Comparison of ENCODE assay signal across 10 cellular contexts in the genomic region with DNA sequence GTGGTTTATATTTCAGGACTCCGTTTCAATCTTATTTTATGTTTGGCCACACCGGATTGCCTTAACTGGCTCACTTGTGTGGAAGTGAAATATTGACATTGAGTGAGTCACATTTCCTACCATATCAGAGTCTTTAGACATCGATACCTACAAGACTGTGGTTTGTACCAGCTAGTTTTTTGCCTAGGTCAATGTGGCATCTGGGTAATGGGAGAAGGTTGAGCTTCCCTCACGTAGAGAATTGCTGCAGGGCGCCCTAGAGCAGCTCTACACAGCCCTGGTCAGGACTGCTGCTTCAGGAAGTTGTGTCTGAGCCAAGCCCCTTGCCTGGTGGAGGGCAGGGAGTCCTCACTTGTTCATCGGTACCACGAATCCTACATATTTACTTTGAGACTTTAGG. TPM values are rescaled to one million over a fixed set of nuclear protein-coding genes. Genes with fewer than 3 reads are reported as not detected.
A peak's percentile ranks its signal among the peaks of the same experiment; 100 is the strongest.
DNase-seq lines count a peak whose midpoint lies in the region; ATAC-seq and TF ChIP-seq lines count a peak whose summit lies in the region.
"Had no signal": no experiment of that assay in that cellular context is flagged by ENCODE, and none has a peak within 500 bp of the region (broad histone marks: within the 10 kb centered on the region; RNA-seq: fewer than 3 reads in every experiment).

No MANE protein-coding gene starts in this region.

- no peaks in the 10 kb centered on the region for H3K79me2 ChIP-seq in mammary epithelial cell (ENCODE audit: insufficient read depth, low read length)

- H3K4me1 ChIP-seq in breast epithelium (no peaks in the 10 kb centered on the region), mammary epithelial cell (ENCODE audit: insufficient read depth, low read length) (peaks cover 11% of the 10 kb centered on the region), iPS-20b (ENCODE audit: insufficient read depth, low read length) (peaks cover 17% of the 10 kb centered on the region; the same call in 1 of the 2 replicates), upper lobe of left lung (peaks cover 3 to 18% (median 15%) of the 10 kb centered on the region in 4 donors)

- H3K27me3 Mint-ChIP-seq in activated CD4-positive, alpha-beta memory T cell treated with anti-CD3 and anti-CD28 coated beads, Interleukin-2, amount 10 ng/mL, durations not matched to agents 7 days and 5 days = no peaks in the 10 kb centered on the region

- 79% methylated on average over 7 of the region's 7 CpGs for WGBS in mammary epithelial cell (ENCODE audit: low coverage, missing lambda C conversion rate)
- WGBS in upper lobe of left lung, 2 donors = 37 to 46% methylated on average over 5 to 7 of the region's 7 CpGs

- no peak overlapping the region for H3K9ac ChIP-seq in mammary epithelial cell (ENCODE audit: insufficient read depth, low read length)
- peak overlapping the region; percentile 72; the same call in 1 of the 2 replicates for H3K9ac ChIP-seq in iPS-20b (ENCODE audit: low read depth, low read length)

- H3K4me2 ChIP-seq in mammary epithelial cell (ENCODE audit: insufficient read depth, low read depth, low read length) = no peak overlapping the region

- peak overlapping the region; percentile 98 for H3K4me3 Mint-ChIP-seq in activated CD4-positive, alpha-beta memory T cell treated with anti-CD3 and anti-CD28 coated beads, Interleukin-2, amount 10 ng/mL, durations not matched to agents 7 days and 5 days

- POLR2A ChIA-PET in activated CD4-positive, alpha-beta memory T cell treated with anti-CD3 and anti-CD28 coated beads, Interleukin-2, amount 10 ng/mL, durations not matched to agents 7 days and 5 days (lab: Charles Lee) = interaction anchor here (0.8 to 12.2 kb wide), 13 partner anchors 8 to 372 kb away, joined by 3 to 147 read pairs (median 5); no protein-coding TSS in a partner anchor

- in situ Hi-C loops in mammary epithelial cell (cut with MboI; ENCODE audit: low sequenced_read_pairs in 2 of 2) = no loop called here

- dilution Hi-C loops in mammary epithelial cell (cut with HindIII; ENCODE audit: low sequenced_read_pairs) = no loop called here

- no peak for ATAC-seq in upper lobe of left lung (ENCODE audit: low FRiP score in 2 of 2)

- no peaks in the 10 kb centered on the region for H3K36me3 ChIP-seq in breast epithelium
- no peaks in the 10 kb centered on the region for H3K36me3 ChIP-seq in mammary epithelial cell (ENCODE audit: insufficient read depth, low read length)
- no peaks in the 10 kb centered on the region for H3K36me3 ChIP-seq in iPS-20b (ENCODE audit: insufficient read depth, low read depth, low read length)
- no peaks in the 10 kb centered on the region for H3K36me3 ChIP-seq in upper lobe of left lung

- no TSS peak for BruUV-seq in mammary epithelial cell (replicated peaks; lab: Mats Ljungman, UMichigan)

- H3K36me3 Mint-ChIP-seq in activated CD4-positive, alpha-beta memory T cell treated with anti-CD3 and anti-CD28 coated beads, Interleukin-2, amount 10 ng/mL, durations not matched to agents 7 days and 5 days (ENCODE audit: low read depth) = peaks cover 45% of the 10 kb centered on the region

- H3K4me3 ChIP-seq in breast epithelium (peak overlapping the region; percentile 49 to 85 (median 66)), mammary epithelial cell (replicated peaks in 1 of 3; ENCODE audit: insufficient read depth in 1 of 3, low read depth in 2 of 3, low read length in 3 of 3) (no peak overlapping the region), iPS-20b (ENCODE audit: low read length) (peak overlapping the region; percentile 87), upper lobe of left lung (peak overlapping the region in 3 of 4 donors; percentile 41 to 64 (median 56))

- intact Hi-C loops in breast epithelium (cut with DNase I; ENCODE audit: low total_unique reads) = no loop called here
- intact Hi-C loops in mammary epithelial cell (cut with micrococcal nuclease) = no loop called here

- TF ChIP-seq POLR2A in breast epithelium (IDR thresholded peaks at IDR 0.05) (no peak), upper lobe of left lung (IDR thresholded peaks at IDR 0.05) (no peak)

- H3K27me3 ChIP-seq in breast epithelium (no peaks in the 10 kb centered on the region), mammary epithelial cell (ENCODE audit: insufficient read depth, low read length) (peaks cover 12% of the 10 kb centered on the region), iPS-20b (ENCODE audit: insufficient read depth, low read length) (peaks cover 38% of the 10 kb centered on the region), upper lobe of left lung (peaks cover 0 to 5% (median 0%) of the 10 kb centered on the region in 4 donors)

- no peak overlapping the region for H3K27ac ChIP-seq in breast epithelium
- H3K27ac ChIP-seq in mammary epithelial cell (ENCODE audit: insufficient read depth, low read depth, low read length) = no peak overlapping the region
- H3K27ac ChIP-seq in iPS-20b (ENCODE audit: low read length) = no peak overlapping the region
- H3K27ac ChIP-seq in upper lobe of left lung = peak overlapping the region in 1 of 4 donors; percentile 87

- peaks cover 5% of the 10 kb centered on the region for H3K9me3 Mint-ChIP-seq in activated CD4-positive, alpha-beta memory T cell treated with anti-CD3 and anti-CD28 coated beads, Interleukin-2, amount 10 ng/mL, durations not matched to agents 7 days and 5 days

- H4K20me1 ChIP-seq in mammary epithelial cell (ENCODE audit: insufficient read depth, low read length) = no peaks in the 10 kb centered on the region

- H3K9me3 ChIP-seq in breast epithelium = no peaks in the 10 kb centered on the region
- no peaks in the 10 kb centered on the region for H3K9me3 ChIP-seq in mammary epithelial cell (replicated peaks; ENCODE audit: insufficient read depth, low read length)
- H3K9me3 ChIP-seq in iPS-20b (ENCODE audit: insufficient read depth, low read depth, low read length) = no peaks in the 10 kb centered on the region
- no peaks in the 10 kb centered on the region for H3K9me3 ChIP-seq in upper lobe of left lung

- H2AFZ ChIP-seq in mammary epithelial cell (ENCODE audit: low read depth, low read length) = no peak overlapping the region

- peaks cover 57% of the 10 kb centered on the region for H3K4me1 Mint-ChIP-seq in activated CD4-positive, alpha-beta memory T cell treated with anti-CD3 and anti-CD28 coated beads, Interleukin-2, amount 10 ng/mL, durations not matched to agents 7 days and 5 days

- no peak for DNase-seq in breast epithelium (ENCODE audit: low spot score in 2 of 2)
- DNase-seq in mammary epithelial cell = no peak
- no peak for DNase-seq in activated CD4-positive, alpha-beta memory T cell treated with anti-CD3 and anti-CD28 coated beads, Interleukin-2, amount 10 ng/mL, durations not matched to agents 7 days and 5 days
- no peak for DNase-seq in upper lobe of left lung
- DNase-seq in stimulated activated CD4-positive, alpha-beta T cell treated with anti-CD3 and anti-CD28 coated beads, Interleukin-4, amount 100 ng/mL, for 1 hour = no peak
- no peak for DNase-seq in stimulated activated CD4-positive, alpha-beta T cell treated with anti-CD3 and anti-CD28 coated beads, Interleukin-12 subunit alpha, Interleukin-12 subunit beta, amount 100 ng/mL, for 4 hours
- no peak for DNase-seq in hippocampal formation (lab: John Stamatoyannopoulos, UW)
- DNase-seq: GDM1, NCI-H526 treated with DMSO at 0.1 percent for 48 hours had no signal

- no peak for TF ChIP-seq EP300 in upper lobe of left lung (IDR thresholded peaks at IDR 0.05)

- TF ChIP-seq CTCF in breast epithelium (IDR thresholded peaks at IDR 0.05) = no peak
- TF ChIP-seq CTCF in mammary epithelial cell (conservative IDR thresholded peaks at IDR 0.05 in 1 of 2, IDR thresholded peaks at IDR 0.05 in 1 of 2; ENCODE audit: extremely low read depth in 1 of 2, insufficient read depth in 1 of 2, low read depth in 1 of 2, low read length in 2 of 2) = no peak
- TF ChIP-seq CTCF in upper lobe of left lung (IDR thresholded peaks at IDR 0.05) = no peak

- H3K27ac Mint-ChIP-seq in activated CD4-positive, alpha-beta memory T cell treated with anti-CD3 and anti-CD28 coated beads, Interleukin-2, amount 10 ng/mL, durations not matched to agents 7 days and 5 days = peak overlapping the region; percentile 94

- CTCF ChIA-PET in mammary epithelial cell (lab: Charles Lee; ENCODE audit: low non-redundant PET) = no interaction called here
- CTCF ChIA-PET in activated CD4-positive, alpha-beta memory T cell treated with anti-CD3 and anti-CD28 coated beads, Interleukin-2, amount 10 ng/mL, durations not matched to agents 7 days and 5 days (lab: Charles Lee) = interaction anchor here (1.0 to 7.6 kb wide), 10 partner anchors 12 to 362 kb away, joined by 3 to 67 read pairs (median 4); no protein-coding TSS in a partner anchor

RNA-seq across cellular contexts. Expression of a gene that starts 1.6 kb away (rescaled TPM):
- 10 to 100 TPM in 1 of 3 donors, 1 to 10 TPM in 2; 2.0 to 10.2 (median 8.2) TPM for total RNA-seq in breast epithelium
- total RNA-seq in mammary epithelial cell = under 1 TPM in 1 of 2 donors, not detected in 1; 0.17 TPM
- 0.05 TPM for polyA plus RNA-seq in mammary epithelial cell
- not detected for polyA minus RNA-seq in mammary epithelial cell
- total RNA-seq in activated CD4-positive, alpha-beta memory T cell treated with anti-CD3 and anti-CD28 coated beads, Interleukin-2, amount 10 ng/mL, durations not matched to agents 7 days and 5 days = 10 to 100 TPM; 91.6 to 91.8 TPM
- total RNA-seq in upper lobe of left lung = 100 to 1,000 TPM in 1 of 6 donors, 10 to 100 TPM in 2, 1 to 10 TPM in 3; 5.8 to 132 (median 10.1) TPM

Comparison
In these comparisons a context has a peak if more than half of its experiments do, and no peak if none do; other contexts are left out.
1. H3K4me3 ChIP-seq: peak in breast epithelium (3 of 3), iPS-20b (single experiment) and upper lobe of left lung (3 of 4); none in mammary epithelial cell (0 of 3).